ENCODE assay signal across 12 cellular contexts in the genomic region with DNA sequence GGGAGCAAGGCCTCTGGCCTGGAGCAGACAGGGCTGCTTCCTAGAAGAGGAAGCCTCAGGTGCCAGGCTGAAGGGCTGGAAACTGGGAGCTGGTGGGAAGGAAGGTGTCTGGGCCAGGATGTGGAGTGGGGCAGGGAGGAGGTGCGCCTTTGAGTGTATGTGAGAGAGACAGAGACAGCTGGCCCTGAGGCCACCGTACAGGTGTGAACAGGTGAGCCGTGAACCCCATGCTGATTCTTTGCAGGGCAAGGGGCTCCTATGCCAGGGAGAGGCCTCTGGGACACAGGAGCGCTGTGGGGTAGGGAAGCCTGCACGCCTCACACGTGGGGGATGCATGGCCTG. TPM values are rescaled to one million over a fixed set of nuclear protein-coding genes. Genes with fewer than 3 reads are reported as not detected.
DNase-seq lines count a peak whose midpoint lies in the region; FAIRE-seq and TF ChIP-seq lines count a peak whose summit lies in the region.
"Had no signal": no experiment of that assay in that cellular context is flagged by ENCODE, and none has a peak within 500 bp of the region (broad histone marks: within the 10 kb centered on the region; RNA-seq: fewer than 3 reads in every experiment).

No MANE protein-coding gene starts in this region.

- H3K4ac ChIP-seq in neuronal stem cell (ENCODE audit: low read length): peak overlapping the region; percentile 86

- peak overlapping the region; percentile 89 for H3K4me2 ChIP-seq in BLaER1
- H3K4me2 ChIP-seq in neuronal stem cell (ENCODE audit: insufficient read depth, low read length, poor library complexity, severe bottlenecking): no peak overlapping the region

- H3K36me3 ChIP-seq in BLaER1: no peaks in the 10 kb centered on the region
- H3K36me3 ChIP-seq in esophagus muscularis mucosa: no peaks in the 10 kb centered on the region
- no peaks in the 10 kb centered on the region for H3K36me3 ChIP-seq in neuronal stem cell (replicated peaks in 1 of 2; ENCODE audit: control insufficient read depth in 2 of 2, insufficient read depth in 2 of 2, low read length in 2 of 2)

- H2BK5ac ChIP-seq in neuronal stem cell (ENCODE audit: low read length): peak overlapping the region; percentile 85

- no peak overlapping the region for H4K91ac ChIP-seq in neuronal stem cell (ENCODE audit: low read depth, low read length, poor library complexity)

- peak overlapping the region; percentile 53 for H2AFZ ChIP-seq in neuronal stem cell (ENCODE audit: low read length)

- peak overlapping the region; percentile 93 for H2AK5ac ChIP-seq in neuronal stem cell (ENCODE audit: low read depth, low read length)

- DNase-seq in HL-60 (ENCODE audit: low read depth in 1 of 2, low spot score in 1 of 2) (no peak), esophagus muscularis mucosa (ENCODE audit: extremely low spot score) (no peak), neuronal stem cell (ENCODE audit: low spot score) (no peak), hepatic stellate cell (ENCODE audit: low spot score) (no peak), DMS 273 treated with DMSO at 0.1 percent for 48 hours (lab: John Stamatoyannopoulos, UW) (no peak), RCC 7860 (ENCODE audit: low spot score) (no peak)
- DNase-seq in activated CD8-positive, alpha-beta memory T cell treated with anti-CD3 and anti-CD28 coated beads for 24 hours: no peak
- DNase-seq: activated CD4-positive, alpha-beta T cell treated with anti-CD3 and anti-CD28 coated beads for 1 hour; NCI-H1436; occipital lobe had no signal

- no peak overlapping the region for H2BK120ac ChIP-seq in neuronal stem cell (ENCODE audit: low read depth, low read length)

- peaks cover 100% of the 10 kb centered on the region for H3K4me1 ChIP-seq in BLaER1
- peaks cover 5 to 18% (median 16%) of the 10 kb centered on the region in 4 donors for H3K4me1 ChIP-seq in esophagus muscularis mucosa
- H3K4me1 ChIP-seq in neuronal stem cell (ENCODE audit: control insufficient read depth in 2 of 2, insufficient read depth in 1 of 2, low read depth in 1 of 2, low read length in 2 of 2): no peaks in the 10 kb centered on the region

- H3K18ac ChIP-seq in neuronal stem cell (ENCODE audit: low read length): peak overlapping the region; percentile 93

- H4K8ac ChIP-seq in neuronal stem cell (ENCODE audit: low read depth, low read length): no peak overlapping the region

- peak overlapping the region; percentile 86 for H3K23ac ChIP-seq in neuronal stem cell (ENCODE audit: low read depth, low read length, poor library complexity)

- peak overlapping the region; percentile 80 for H3K27ac ChIP-seq in BLaER1
- peak overlapping the region; percentile 91 for H3K27ac ChIP-seq in HL-60 (replicated peaks)
- H3K27ac ChIP-seq in esophagus muscularis mucosa (replicated peaks in 1 of 4): peak overlapping the region; percentile 1 to 59 (median 48)
- H3K27ac ChIP-seq in neuronal stem cell (replicated peaks; ENCODE audit: low read length): no peak overlapping the region

- intact Hi-C loops in esophagus muscularis mucosa (cut with DNase I): no loop called here

- TF ChIP-seq CTCF in HL-60 (IDR thresholded peaks at IDR 0.05; ENCODE audit: insufficient read depth, low read length) (no peak), esophagus muscularis mucosa (IDR thresholded peaks at IDR 0.05) (no peak)

- H2BK12ac ChIP-seq in neuronal stem cell (ENCODE audit: low read length): peak overlapping the region; percentile 24

- H3K9ac ChIP-seq in BLaER1 (peak overlapping the region; percentile 54), neuronal stem cell (ENCODE audit: low read depth, low read length, poor library complexity) (peak overlapping the region; percentile 50)

- H3K4me3 ChIP-seq in BLaER1 (peak overlapping the region; percentile 23; the same call in 1 of the 2 replicates), HL-60 (replicated peaks; ENCODE audit: insufficient read depth, low read length) (no peak overlapping the region), esophagus muscularis mucosa (no peak overlapping the region), neuronal stem cell (ENCODE audit: low read length in 2 of 2) (no peak overlapping the region)
- H3K4me3 ChIP-seq: GM12878 had no signal

- TF ChIP-seq POLR2A in esophagus muscularis mucosa (IDR thresholded peaks at IDR 0.05; ENCODE audit: low read depth): no peak

- H3K27me3 ChIP-seq in BLaER1 (no peaks in the 10 kb centered on the region), HL-60 (ENCODE audit: insufficient read depth, poor library complexity, severe bottlenecking) (no peaks in the 10 kb centered on the region), esophagus muscularis mucosa (peaks cover 0 to 3% (median 0%) of the 10 kb centered on the region in 4 donors), neuronal stem cell (ENCODE audit: control insufficient read depth in 3 of 3, insufficient read depth in 3 of 3, low read depth in 1 of 3, low read length in 3 of 3) (no peaks in the 10 kb centered on the region)

- H3K79me1 ChIP-seq in neuronal stem cell (ENCODE audit: low read depth, low read length): no peaks in the 10 kb centered on the region

- peak overlapping the region; percentile 99 for H2BK15ac ChIP-seq in neuronal stem cell (ENCODE audit: low read length)

- H3K14ac ChIP-seq in neuronal stem cell (ENCODE audit: low read length): peak overlapping the region; percentile 86

- no peaks in the 10 kb centered on the region for H3K9me3 ChIP-seq in BLaER1
- H3K9me3 ChIP-seq in esophagus muscularis mucosa: no peaks in the 10 kb centered on the region
- no peaks in the 10 kb centered on the region for H3K9me3 ChIP-seq in neuronal stem cell (replicated peaks in 1 of 2; ENCODE audit: control insufficient read depth in 2 of 2, insufficient read depth in 1 of 2, low read depth in 1 of 2, low read length in 2 of 2)

- H4K20me1 ChIP-seq in BLaER1: no peaks in the 10 kb centered on the region

- no peak for TF ChIP-seq EP300 in esophagus muscularis mucosa (IDR thresholded peaks at IDR 0.05)

- 69% methylated on average over 2 of the region's 6 CpGs for WGBS in esophagus muscularis mucosa
- no CpG with 5 or more reads among the region's 6 CpGs for WGBS in neuronal stem cell (ENCODE audit: extremely low coverage in 2 of 2, insufficient read length in 2 of 2, insufficient replicate concordance in 1 of 2), 2 donors

- FAIRE-seq in RCC 7860 (lab: Jason Lieb, UNC): no peak
- FAIRE-seq: GM12878 had no signal

RNA-seq across cellular contexts. Expression of gene ZFP36L2, which starts 16.3 kb away (rescaled TPM):
- total RNA-seq in esophagus muscularis mucosa: 100 to 1,000 TPM in 1 of 4 donors, 10 to 100 TPM in 3; 81.7 to 117 (median 85.7) TPM
- polyA plus RNA-seq in neuronal stem cell (2013, experiment 1 of 2): 39.5 TPM
- 40.0 TPM for polyA plus RNA-seq in neuronal stem cell (2013, experiment 2 of 2)
